In the genomic region with DNA sequence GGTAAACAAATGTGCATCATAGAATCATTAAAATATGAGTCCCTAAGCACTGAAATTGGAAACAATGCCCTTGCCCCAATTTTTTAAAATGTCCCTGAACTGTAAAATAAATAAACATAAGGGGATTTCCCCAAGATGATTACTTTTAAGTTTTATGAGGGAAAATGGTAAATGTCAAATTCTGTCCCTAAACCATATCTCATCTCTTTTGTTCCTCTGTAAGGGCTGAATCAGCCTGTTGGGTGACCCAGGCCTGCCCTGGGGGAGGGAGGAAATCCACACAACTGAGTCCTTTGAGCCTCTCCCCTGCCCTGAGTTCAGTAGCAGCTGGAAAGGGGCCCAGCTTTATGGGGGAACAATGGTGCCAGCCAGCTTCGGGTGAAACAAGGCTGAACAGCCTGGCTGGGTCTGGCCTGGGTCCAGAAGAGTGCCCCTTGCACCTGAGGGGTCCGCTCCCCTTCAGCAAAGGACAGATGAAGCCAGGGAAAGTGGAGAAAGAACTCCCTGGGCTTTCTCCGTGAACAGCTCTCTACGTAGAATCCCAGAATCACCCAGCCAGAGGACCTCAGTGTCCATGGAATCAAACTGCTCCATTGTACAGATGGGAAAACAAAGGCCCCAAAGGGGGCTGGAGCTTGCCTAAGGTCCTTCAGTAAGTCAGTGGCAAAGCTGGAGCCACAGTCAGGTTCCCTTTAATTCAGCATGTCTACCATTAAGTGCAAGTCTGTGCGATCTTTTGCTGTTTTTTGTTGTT, we compare ENCODE assay signal across 1 cellular context.
A peak's percentile ranks its signal among the peaks of the same experiment; 100 is the strongest.
TF ChIP-seq lines count a peak whose summit lies in the region.

No MANE protein-coding gene starts in this region.

TF ChIP-seq in K562, 482 proteins besides CTCF, POLR2A, EP300 and RAD21:
- TF ChIP-seq EWSR1 (IDR thresholded peaks at IDR 0.05; ENCODE audit: borderline replicate concordance, low read depth, partially characterized antibody) (no peak), SMAD3 (CRISPR knock-in tag; conservative IDR thresholded peaks at IDR 0.05) (no peak), ZNF224 (CRISPR knock-in tag; IDR thresholded peaks at IDR 0.05) (no peak), BCOR (IDR thresholded peaks at IDR 0.05) (peak; percentile 55; the same call in 1 of the 2 replicates), KDM1A (IDR thresholded peaks at IDR 0.05) (peak; percentile 17 to 37; a peak in 2 of 4 replicates), RBM25 (IDR thresholded peaks at IDR 0.05; ENCODE audit: low read depth, low read length, severe bottlenecking) (peak; percentile 92), ADNP (tag; IDR thresholded peaks at IDR 0.05) (peak; percentile 73)
- TF ChIP-seq, protein P1, sequence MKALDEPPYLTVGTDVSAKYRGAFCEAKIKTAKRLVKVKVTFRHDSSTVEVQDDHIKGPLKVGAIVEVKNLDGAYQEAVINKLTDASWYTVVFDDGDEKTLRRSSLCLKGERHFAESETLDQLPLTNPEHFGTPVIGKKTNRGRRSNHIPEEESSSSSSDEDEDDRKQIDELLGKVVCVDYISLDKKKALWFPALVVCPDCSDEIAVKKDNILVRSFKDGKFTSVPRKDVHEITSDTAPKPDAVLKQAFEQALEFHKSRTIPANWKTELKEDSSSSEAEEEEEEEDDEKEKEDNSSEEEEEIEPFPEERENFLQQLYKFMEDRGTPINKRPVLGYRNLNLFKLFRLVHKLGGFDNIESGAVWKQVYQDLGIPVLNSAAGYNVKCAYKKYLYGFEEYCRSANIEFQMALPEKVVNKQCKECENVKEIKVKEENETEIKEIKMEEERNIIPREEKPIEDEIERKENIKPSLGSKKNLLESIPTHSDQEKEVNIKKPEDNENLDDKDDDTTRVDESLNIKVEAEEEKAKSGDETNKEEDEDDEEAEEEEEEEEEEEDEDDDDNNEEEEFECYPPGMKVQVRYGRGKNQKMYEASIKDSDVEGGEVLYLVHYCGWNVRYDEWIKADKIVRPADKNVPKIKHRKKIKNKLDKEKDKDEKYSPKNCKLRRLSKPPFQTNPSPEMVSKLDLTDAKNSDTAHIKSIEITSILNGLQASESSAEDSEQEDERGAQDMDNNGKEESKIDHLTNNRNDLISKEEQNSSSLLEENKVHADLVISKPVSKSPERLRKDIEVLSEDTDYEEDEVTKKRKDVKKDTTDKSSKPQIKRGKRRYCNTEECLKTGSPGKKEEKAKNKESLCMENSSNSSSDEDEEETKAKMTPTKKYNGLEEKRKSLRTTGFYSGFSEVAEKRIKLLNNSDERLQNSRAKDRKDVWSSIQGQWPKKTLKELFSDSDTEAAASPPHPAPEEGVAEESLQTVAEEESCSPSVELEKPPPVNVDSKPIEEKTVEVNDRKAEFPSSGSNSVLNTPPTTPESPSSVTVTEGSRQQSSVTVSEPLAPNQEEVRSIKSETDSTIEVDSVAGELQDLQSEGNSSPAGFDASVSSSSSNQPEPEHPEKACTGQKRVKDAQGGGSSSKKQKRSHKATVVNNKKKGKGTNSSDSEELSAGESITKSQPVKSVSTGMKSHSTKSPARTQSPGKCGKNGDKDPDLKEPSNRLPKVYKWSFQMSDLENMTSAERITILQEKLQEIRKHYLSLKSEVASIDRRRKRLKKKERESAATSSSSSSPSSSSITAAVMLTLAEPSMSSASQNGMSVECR (CRISPR knock-in tag; IDR thresholded peaks at IDR 0.05): no peak
- TF ChIP-seq, protein P2, sequence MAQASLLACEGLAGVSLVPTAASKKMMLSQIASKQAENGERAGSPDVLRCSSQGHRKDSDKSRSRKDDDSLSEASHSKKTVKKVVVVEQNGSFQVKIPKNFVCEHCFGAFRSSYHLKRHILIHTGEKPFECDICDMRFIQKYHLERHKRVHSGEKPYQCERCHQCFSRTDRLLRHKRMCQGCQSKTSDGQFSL (CRISPR knock-in tag; IDR thresholded peaks at IDR 0.05): no peak
- TF ChIP-seq, protein P2 (tag; IDR thresholded peaks at IDR 0.05): no peak
